In the genomic region with DNA sequence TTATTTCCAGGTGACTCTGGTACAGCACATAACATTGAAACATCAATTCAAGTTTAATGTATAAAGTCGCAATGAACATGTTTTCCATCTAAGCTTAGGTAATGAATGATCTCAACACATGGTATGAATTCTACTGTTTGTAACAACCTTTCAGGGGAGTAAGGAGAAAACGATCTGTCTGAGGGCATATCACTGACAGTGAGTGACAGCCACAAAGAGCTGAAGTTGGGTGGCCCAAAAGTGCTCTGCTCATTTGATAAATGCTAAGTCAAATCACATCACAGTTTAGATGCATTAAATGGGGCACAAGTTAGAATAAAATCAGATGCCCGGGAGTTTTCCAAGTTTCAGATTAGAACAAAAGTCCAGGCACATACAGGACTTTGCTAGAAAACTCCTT, we compare ENCODE assay signal across 8 cellular contexts. TPM values are rescaled to one million over a fixed set of nuclear protein-coding genes. Genes with fewer than 3 reads are reported as not detected.
DNase-seq lines count a peak whose midpoint lies in the region; ATAC-seq, FAIRE-seq and TF ChIP-seq lines count a peak whose summit lies in the region.

No MANE protein-coding gene starts in this region.

- peak overlapping the region; percentile 81; the same call in 1 of the 2 replicates for H2AFZ ChIP-seq in OCI-LY7 (ENCODE audit: low read length)

- TF ChIP-seq CTCF in OCI-LY7 (conservative IDR thresholded peaks at IDR 0.05; ENCODE audit: low read length) (no peak), epithelial cell of esophagus (IDR thresholded peaks at IDR 0.05; ENCODE audit: insufficient read depth, low read depth, low read length, missing control alignments) (no peak)

- TSS peak; percentile 62 for BruUV-seq in OCI-LY7 (replicated peaks; lab: Mats Ljungman, UMichigan)

- H3K4me3 ChIP-seq in OCI-LY7 (ENCODE audit: low read depth, low read length, poor library complexity, severe bottlenecking) (peak overlapping the region; percentile 79), epithelial cell of esophagus (ENCODE audit: low read length) (peak overlapping the region; percentile 94), rectal smooth muscle tissue (ENCODE audit: low read length) (peak overlapping the region; percentile 96), aorta (ENCODE audit: low read length in 2 of 2) (peak overlapping the region in 1 of 2 donors; percentile 66)

- H3K27ac ChIP-seq in OCI-LY7 (ENCODE audit: low read depth, low read length, poor library complexity, severe bottlenecking) (peak overlapping the region; percentile 84), rectal smooth muscle tissue (ENCODE audit: low read depth, low read length) (peak overlapping the region; percentile 90), aorta (ENCODE audit: low read depth in 1 of 2, low read length in 2 of 2) (no peak overlapping the region)

- intact Hi-C loops in OCI-LY7 (cut with micrococcal nuclease; ENCODE audit: unreplicated experiment), result loop anchor here (2.0 to 5.0 kb wide), 3 partner anchors 51 to 559 kb away; partner anchors contain the start of gene ERCC6L2
- intact Hi-C loops in aorta (cut with DNase I), result loop anchor here in 1 of 2 donors (5.0 kb wide), 1 partner anchor 191 kb away; no protein-coding TSS in a partner anchor

- no peaks in the 10 kb centered on the region for H3K27me3 ChIP-seq in rectal smooth muscle tissue (ENCODE audit: control insufficient read depth, insufficient read depth, low read length)
- no peaks in the 10 kb centered on the region for H3K27me3 ChIP-seq in aorta (ENCODE audit: control insufficient read depth in 1 of 2, insufficient read depth in 2 of 2, low read length in 1 of 2)

- no peaks in the 10 kb centered on the region for H3K9me2 ChIP-seq in OCI-LY7 (ENCODE audit: insufficient read depth, low read length)

- no peak overlapping the region for H3K9ac ChIP-seq in rectal smooth muscle tissue (ENCODE audit: low read length)

- DNase-seq in H54 (ENCODE audit: insufficient read length, low spot score) (no peak), OCI-LY7 (ENCODE audit: low spot score) (peak; percentile 20), epithelial cell of esophagus (ENCODE audit: low read depth) (no peak), NCI-H2029 (lab: John Stamatoyannopoulos, UW) (no peak), aorta (no peak)

- H3K79me2 ChIP-seq in OCI-LY7 (ENCODE audit: insufficient read depth, low read depth, low read length), result peaks cover 33% of the 10 kb centered on the region; the same call in 1 of the 2 replicates

- POLR2A ChIA-PET in OCI-LY7 (lab: Charles Lee), result interaction anchor here (0.7 to 1.3 kb wide), 5 partner anchors 51 to 2000 kb away, joined by 3 to 6 read pairs (median 3); no protein-coding TSS in a partner anchor

- peaks cover 14% of the 10 kb centered on the region for H3K4me1 ChIP-seq in OCI-LY7 (ENCODE audit: insufficient read depth, low read length, poor library complexity, severe bottlenecking)
- peaks cover 2% of the 10 kb centered on the region for H3K4me1 ChIP-seq in rectal smooth muscle tissue (ENCODE audit: control insufficient read depth, insufficient read depth, low read length)
- no peaks in the 10 kb centered on the region for H3K4me1 ChIP-seq in aorta (ENCODE audit: control insufficient read depth in 1 of 2, insufficient read depth in 2 of 2, low read length in 2 of 2)

- WGBS in aorta, 2 donors, result 35 to 38% methylated on average over 3 of the region's 3 CpGs

- peak; percentile 70 for FAIRE-seq in H54 (lab: Jason Lieb, UNC)

- no peaks in the 10 kb centered on the region for H3K36me3 ChIP-seq in OCI-LY7 (ENCODE audit: insufficient read depth, low read length)
- no peaks in the 10 kb centered on the region for H3K36me3 ChIP-seq in rectal smooth muscle tissue (ENCODE audit: control insufficient read depth, insufficient read depth, low read length)
- H3K36me3 ChIP-seq in aorta (ENCODE audit: control insufficient read depth in 1 of 2, insufficient read depth in 2 of 2, low read length in 1 of 2), result no peaks in the 10 kb centered on the region

- ATAC-seq in GM18858 (IDR thresholded peaks at IDR 0.05; ENCODE audit: unreplicated experiment) (no peak), GM18873 (IDR thresholded peaks at IDR 0.05; ENCODE audit: low FRiP score, unreplicated experiment) (no peak), aorta (ENCODE audit: low FRiP score) (no peak)

- H3K4me2 ChIP-seq in OCI-LY7 (ENCODE audit: low read length), result peak overlapping the region; percentile 80

- H4K20me1 ChIP-seq in OCI-LY7 (ENCODE audit: insufficient read depth, low read length), result no peaks in the 10 kb centered on the region; the same call in 1 of the 2 replicates

- no peak for TF ChIP-seq POLR2A in H54 (IDR thresholded peaks at IDR 0.05; ENCODE audit: low read depth, low read length)

- no peaks in the 10 kb centered on the region for H3K9me3 ChIP-seq in OCI-LY7 (ENCODE audit: low read length)
- no peaks in the 10 kb centered on the region for H3K9me3 ChIP-seq in aorta (ENCODE audit: control insufficient read depth, low read length)

- CTCF ChIA-PET in OCI-LY7 (lab: Charles Lee; ENCODE audit: unreplicated experiment), result no interaction called here

RNA-seq across cellular contexts. Expression of gene FANCC, which starts 1.2 kb away (rescaled TPM):
- total RNA-seq in OCI-LY7 (2014; rRNA removed; shearing (Covaris generic)), result 12.3 and 13.9 TPM in 2 replicates
- total RNA-seq in OCI-LY7 (2022) (28.7 TPM in 2 replicates), aorta (10 to 100 TPM in 1 of 2 donors, 1 to 10 TPM in 1; 5.7 to 10.9 TPM)
- polyA plus RNA-seq in aorta, result 1 to 10 TPM; 1.5 to 6.0 TPM

Comparison
In these comparisons a context has a peak if more than half of its experiments do, and no peak if none do; other contexts are left out.
1. H3K27ac ChIP-seq: peak in OCI-LY7 (single experiment) and rectal smooth muscle tissue (single experiment); none in aorta (0 of 2).